Comparison of ENCODE assay signal across 8 cellular contexts in genomic region chr13:46053162-46054012, GRCh38. TPM values are rescaled to one million over a fixed set of nuclear protein-coding genes. Genes with fewer than 3 reads are reported as not detected.
DNase-seq lines count a peak whose midpoint lies in the region; ATAC-seq, FAIRE-seq and TF ChIP-seq lines count a peak whose summit lies in the region.

No MANE protein-coding gene starts in this region.

- peaks cover 8% of the 10 kb centered on the region for H3K4me1 Mint-ChIP-seq in Caco-2 (ENCODE audit: low read depth, unreplicated experiment)

- POLR2A ChIA-PET in Caco-2 (lab: Charles Lee), result no interaction called here

- H3K4me3 ChIP-seq in Caco-2 (ENCODE audit: low read depth, low read length), result peak overlapping the region; percentile 88
- H3K4me3 ChIP-seq in OCI-LY3 (ENCODE audit: low read length), result peak overlapping the region; percentile 94
- peak overlapping the region; percentile 62 to 89 (median 66) for H3K4me3 ChIP-seq in pancreas

- H3K27me3 ChIP-seq in Caco-2 (replicated peaks; ENCODE audit: control insufficient read depth, insufficient read depth, low read length), result no peaks in the 10 kb centered on the region
- H3K27me3 ChIP-seq in OCI-LY3 (ENCODE audit: low read depth, low read length), result no peaks in the 10 kb centered on the region
- H3K27me3 ChIP-seq in pancreas, result no peaks in the 10 kb centered on the region

- H3K27ac ChIP-seq in OCI-LY3 (ENCODE audit: low read length), result no peak overlapping the region
- H3K27ac ChIP-seq in epithelial cell of prostate, result peak overlapping the region; percentile 71
- H3K27ac ChIP-seq in pancreas, result peak overlapping the region in 2 of 4 donors; percentile 82 to 90

- CTCF ChIA-PET in Caco-2 (lab: Charles Lee), result interaction anchor here (0.9 to 1.8 kb wide), 2 partner anchors 73 to 107 kb away, joined by 3 to 5 read pairs; no protein-coding TSS in a partner anchor

- intact Hi-C loops in Caco-2 (cut with micrococcal nuclease; ENCODE audit: unreplicated experiment), result no loop called here
- intact Hi-C loops in pancreas (cut with DNase I), result no loop called here

- H3K4me3 Mint-ChIP-seq in Caco-2 (ENCODE audit: unreplicated experiment), result peak overlapping the region; percentile 77

- no peaks in the 10 kb centered on the region for H3K9me3 Mint-ChIP-seq in Caco-2 (ENCODE audit: unreplicated experiment)

- peaks cover 44% of the 10 kb centered on the region for H3K79me2 ChIP-seq in OCI-LY3 (ENCODE audit: low read length)

- ATAC-seq in pancreas (no peak), HG02588 (IDR thresholded peaks at IDR 0.05; ENCODE audit: unreplicated experiment) (no peak), esophagus mucosa (no peak), GM18868 (IDR thresholded peaks at IDR 0.05; ENCODE audit: unreplicated experiment) (no peak)

- DNase-seq in Caco-2, result no peak
- DNase-seq in epithelial cell of prostate (ENCODE audit: low read depth, low spot score), result no peak
- no peak for DNase-seq in pancreas
- no peak for DNase-seq in activated effector memory CD4-positive, alpha-beta T cell treated with Interleukin-2 at 50 U/mL for 16 hours

- H3K36me3 ChIP-seq in Caco-2 (ENCODE audit: control insufficient read depth, insufficient read depth, low read length) (no peaks in the 10 kb centered on the region), OCI-LY3 (replicated peaks; ENCODE audit: low read depth, low read length) (no peaks in the 10 kb centered on the region), pancreas (no peaks in the 10 kb centered on the region)

- peaks cover 6% of the 10 kb centered on the region for H3K4me1 ChIP-seq in Caco-2
- H3K4me1 ChIP-seq in OCI-LY3 (ENCODE audit: low read length), result peaks cover 25% of the 10 kb centered on the region
- peaks cover 8 to 22% (median 16%) of the 10 kb centered on the region in 3 donors for H3K4me1 ChIP-seq in pancreas

- H3K36me3 Mint-ChIP-seq in Caco-2 (ENCODE audit: insufficient read depth, unreplicated experiment), result no peaks in the 10 kb centered on the region

- H3K27me3 Mint-ChIP-seq in Caco-2 (ENCODE audit: insufficient read depth, unreplicated experiment), result peaks cover 9% of the 10 kb centered on the region

- H3K4me2 ChIP-seq in OCI-LY3 (ENCODE audit: low read length), result peak overlapping the region; percentile 86

- FAIRE-seq in pancreas (lab: Jason Lieb, UNC), result no peak

- peak overlapping the region; percentile 81 for H3K9ac ChIP-seq in OCI-LY3 (ENCODE audit: low read length)

- no peaks in the 10 kb centered on the region for H3K9me3 ChIP-seq in Caco-2
- no peaks in the 10 kb centered on the region for H3K9me3 ChIP-seq in OCI-LY3 (ENCODE audit: insufficient read depth, low read length)
- no peaks in the 10 kb centered on the region for H3K9me3 ChIP-seq in pancreas

- WGBS in pancreas, 2 donors, result 17 to 18% methylated on average over 18 of the region's 18 CpGs

- H2AFZ ChIP-seq in OCI-LY3 (ENCODE audit: low read depth, low read length), result peak overlapping the region; percentile 87

- H3K27ac Mint-ChIP-seq in Caco-2 (ENCODE audit: unreplicated experiment), result peak overlapping the region; percentile 91

- BruUV-seq in Caco-2 (replicated peaks; lab: Mats Ljungman, UMichigan), result TSS peak; percentile 84

- peaks cover 18% of the 10 kb centered on the region; the same call in 1 of the 2 replicates for H4K20me1 ChIP-seq in OCI-LY3 (ENCODE audit: insufficient read depth, low read length)

- TF ChIP-seq CTCF in Caco-2 (IDR thresholded peaks at IDR 0.05; ENCODE audit: insufficient read depth in 1 of 2, low read depth in 1 of 2, low read length in 1 of 2, severe bottlenecking in 1 of 2, unreplicated experiment in 1 of 2) (no peak), OCI-LY3 (IDR thresholded peaks at IDR 0.05; ENCODE audit: low read depth, low read length) (no peak), pancreas (IDR thresholded peaks at IDR 0.05) (no peak)

RNA-seq across cellular contexts. Expression of gene ZC3H13, which starts 0.8 kb away (rescaled TPM):
- total RNA-seq in Caco-2 (2022) (45.0 and 47.0 TPM in 2 replicates), pancreas (10 to 100 TPM; 13.9 to 24.1 (median 16.2) TPM), esophagus mucosa (22.1 TPM)
- polyA plus RNA-seq in pancreas, result 1 to 10 TPM; 7.6 to 9.1 TPM

RNA-seq across cellular contexts. Expression of gene CPB2, which starts 51.4 kb away (rescaled TPM):
- total RNA-seq in Caco-2 (2022) (0.18 TPM in 1 of 2 replicates, not detected in the other), pancreas (under 1 TPM in 5 of 6 donors, not detected in 1; 0.08 to 0.79 (median 0.58) TPM), esophagus mucosa (not detected)
- under 1 TPM; 0.53 to 0.94 TPM for polyA plus RNA-seq in pancreas
